ENCODE assay signal across 2 cellular contexts in genomic region chr10:73653195-73653594, GRCh38.
TF ChIP-seq lines count a peak whose summit lies in the region.

No MANE protein-coding gene starts in this region.

TF ChIP-seq in A549, 52 proteins besides CTCF, POLR2A, EP300 and RAD21 (continued from another document):
- TF ChIP-seq FOSB (CRISPR knock-in tag; IDR thresholded peaks at IDR 0.05) (no peak), TP53 (CRISPR knock-in tag; IDR thresholded peaks at IDR 0.05) (no peak), CHD4 (IDR thresholded peaks at IDR 0.05; ENCODE audit: borderline replicate concordance) (no peak), NFE2L2 (conservative IDR thresholded peaks at IDR 0.05; ENCODE audit: low read length) (no peak), POLR2AphosphoS2 (conservative IDR thresholded peaks at IDR 0.05; ENCODE audit: low read length) (no peak), RNF2 (IDR thresholded peaks at IDR 0.05; ENCODE audit: borderline replicate concordance, low read depth) (no peak), BHLHE40 (IDR thresholded peaks at IDR 0.05; ENCODE audit: low read depth, low read length) (no peak), GATA3 (IDR thresholded peaks at IDR 0.05; ENCODE audit: borderline replicate concordance) (no peak), PHF8 (IDR thresholded peaks at IDR 0.05; ENCODE audit: borderline replicate concordance, low read depth) (no peak), RARB (CRISPR knock-in tag; IDR thresholded peaks at IDR 0.05) (no peak), NPAS2 (CRISPR knock-in tag; IDR thresholded peaks at IDR 0.05; ENCODE audit: borderline replicate concordance) (no peak), ZFP36 (IDR thresholded peaks at IDR 0.05; ENCODE audit: borderline replicate concordance, partially characterized antibody) (no peak), JUNB (IDR thresholded peaks at IDR 0.05) (no peak)
- TF ChIP-seq, protein P1, sequence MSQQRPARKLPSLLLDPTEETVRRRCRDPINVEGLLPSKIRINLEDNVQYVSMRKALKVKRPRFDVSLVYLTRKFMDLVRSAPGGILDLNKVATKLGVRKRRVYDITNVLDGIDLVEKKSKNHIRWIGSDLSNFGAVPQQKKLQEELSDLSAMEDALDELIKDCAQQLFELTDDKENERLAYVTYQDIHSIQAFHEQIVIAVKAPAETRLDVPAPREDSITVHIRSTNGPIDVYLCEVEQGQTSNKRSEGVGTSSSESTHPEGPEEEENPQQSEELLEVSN (IDR thresholded peaks at IDR 0.05; ENCODE audit: borderline replicate concordance, low read depth): no peak

TF ChIP-seq in IMR-90, 13 proteins besides CTCF, POLR2A, EP300 and RAD21 (continued from another document):
- TF ChIP-seq NFE2L2 (IDR thresholded peaks at IDR 0.05; ENCODE audit: low read depth, low read length): no peak
- TF ChIP-seq SMC3 (IDR thresholded peaks at IDR 0.05; ENCODE audit: low read depth, low read length): no peak
- TF ChIP-seq, protein P2, sequence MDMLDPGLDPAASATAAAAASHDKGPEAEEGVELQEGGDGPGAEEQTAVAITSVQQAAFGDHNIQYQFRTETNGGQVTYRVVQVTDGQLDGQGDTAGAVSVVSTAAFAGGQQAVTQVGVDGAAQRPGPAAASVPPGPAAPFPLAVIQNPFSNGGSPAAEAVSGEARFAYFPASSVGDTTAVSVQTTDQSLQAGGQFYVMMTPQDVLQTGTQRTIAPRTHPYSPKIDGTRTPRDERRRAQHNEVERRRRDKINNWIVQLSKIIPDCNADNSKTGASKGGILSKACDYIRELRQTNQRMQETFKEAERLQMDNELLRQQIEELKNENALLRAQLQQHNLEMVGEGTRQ (IDR thresholded peaks at IDR 0.05; ENCODE audit: low read depth, low read length): no peak
- TF ChIP-seq RCOR1 (IDR thresholded peaks at IDR 0.05; ENCODE audit: insufficient replicate concordance, low read length): no peak
- TF ChIP-seq BHLHE40 (IDR thresholded peaks at IDR 0.05; ENCODE audit: low read depth, low read length): no peak
- TF ChIP-seq CHD1 (IDR thresholded peaks at IDR 0.05; ENCODE audit: low read depth, low read length): no peak
- TF ChIP-seq CEBPB (IDR thresholded peaks at IDR 0.05; ENCODE audit: low read depth, low read length): no peak
- TF ChIP-seq MXI1 (IDR thresholded peaks at IDR 0.05; ENCODE audit: borderline replicate concordance, low read depth, low read length): no peak
- no peak for TF ChIP-seq FOS (IDR thresholded peaks at IDR 0.05; ENCODE audit: low read depth, low read length)
- no peak for TF ChIP-seq MAZ (IDR thresholded peaks at IDR 0.05; ENCODE audit: borderline replicate concordance, low read depth, low read length)
